26 cellular contexts compared by ENCODE assay signal in the genomic region with DNA sequence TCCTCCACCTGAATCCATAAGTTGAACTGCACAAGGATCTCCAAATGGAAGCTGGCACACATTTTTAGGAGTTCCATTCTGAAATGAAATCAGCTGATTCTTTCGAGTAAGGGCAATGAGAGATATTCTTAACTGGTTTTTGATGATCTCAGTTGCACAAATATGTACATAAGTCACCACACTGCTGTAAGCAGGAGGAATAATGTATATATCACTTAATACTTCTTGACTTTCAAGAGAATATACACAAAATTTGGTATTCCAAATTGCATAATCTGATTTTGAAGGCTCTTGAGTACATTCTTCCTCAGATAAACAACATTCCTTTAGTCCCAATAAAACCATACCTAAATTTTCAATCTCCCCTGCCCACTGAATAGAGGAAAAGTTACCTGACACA. TPM values are rescaled to one million over a fixed set of nuclear protein-coding genes. Genes with fewer than 3 reads are reported as not detected.
DNase-seq lines count a peak whose midpoint lies in the region; ATAC-seq and TF ChIP-seq lines count a peak whose summit lies in the region.
"Had no signal": no experiment of that assay in that cellular context is flagged by ENCODE, and none has a peak within 500 bp of the region (broad histone marks: within the 10 kb centered on the region; RNA-seq: fewer than 3 reads in every experiment).

No MANE protein-coding gene starts in this region.

- no peak overlapping the region for H3K4me3 Mint-ChIP-seq in natural killer cell
- H3K4me3 Mint-ChIP-seq: activated naive CD8-positive, alpha-beta T cell treated with anti-CD3 and anti-CD28 coated beads, Interleukin-2, amount 10 ng/mL, durations not matched to agents 7 days and 5 days; CD8-positive, alpha-beta T cell; central memory CD8-positive, alpha-beta T cell; endodermal cell; memory B cell; naive thymus-derived CD4-positive, alpha-beta T cell had no signal

- no peaks in the 10 kb centered on the region for H3K4me1 Mint-ChIP-seq in natural killer cell
- H3K4me1 Mint-ChIP-seq: central memory CD8-positive, alpha-beta T cell; endodermal cell had no signal

- DNase-seq in EH (ENCODE audit: low read depth) (peak; percentile 71), adipocyte (ENCODE audit: low read depth) (peak; percentile 38), epithelial cell of esophagus (ENCODE audit: low read depth) (peak; percentile 30), pons (ENCODE audit: low spot score) (peak; percentile 15), cortex of kidney (lab: John Stamatoyannopoulos, UW) (no peak), natural killer cell (no peak), lower leg skin (ENCODE audit: low spot score in 2 of 2) (no peak)
- DNase-seq in activated CD4-positive, alpha-beta T cell treated with anti-CD3 and anti-CD28 coated beads, Interleukin-2, amount 50 U/mL, for 4 hours = no peak
- DNase-seq: activated CD4-positive, alpha-beta T cell treated with anti-CD3 and anti-CD28 coated beads for 1 hour; activated naive CD8-positive, alpha-beta T cell treated with anti-CD3 and anti-CD28 coated beads, Interleukin-2, amount 10 ng/mL, durations not matched to agents 7 days and 5 days; CD8-positive, alpha-beta T cell; DMS79; endodermal cell; islet precursor cell; KBM-7; naive thymus-derived CD4-positive, alpha-beta T cell; NCI-H187 treated with DMSO at 0.1 percent for 48 hours; NCI-H446; NK-92 treated with Interleukin-12 subunit alpha and Interleukin-12 subunit beta, amount 100 ng/mL, for 24 hours; small intestine had no signal

- no peak for ATAC-seq in natural killer cell
- ATAC-seq: CD8-positive, alpha-beta T cell; foreskin keratinocyte; naive thymus-derived CD4-positive, alpha-beta T cell had no signal

- no peak for TF ChIP-seq POLR2A in lower leg skin (IDR thresholded peaks at IDR 0.05)

- peaks cover 16% of the 10 kb centered on the region for H3K9me3 ChIP-seq in adipocyte (ENCODE audit: control insufficient read depth, low read length)
- H3K9me3 ChIP-seq: vagina had no signal

- no peaks in the 10 kb centered on the region for H3K27me3 ChIP-seq in adipocyte (replicated peaks; ENCODE audit: control insufficient read depth, insufficient read depth, low read length)
- H3K27me3 ChIP-seq: foreskin keratinocyte, vagina had no signal

- H3K9ac ChIP-seq in adipocyte (ENCODE audit: low read length) = no peak overlapping the region

- no peaks in the 10 kb centered on the region for H3K36me3 ChIP-seq in adipocyte (ENCODE audit: control insufficient read depth, insufficient read depth, low read length, severe bottlenecking)
- H3K36me3 ChIP-seq: vagina had no signal

- TF ChIP-seq CTCF in epithelial cell of esophagus (IDR thresholded peaks at IDR 0.05; ENCODE audit: insufficient read depth, low read depth, low read length, missing control alignments) (no peak), natural killer cell (IDR thresholded peaks at IDR 0.05) (no peak), lower leg skin (IDR thresholded peaks at IDR 0.05) (no peak)

- no peak overlapping the region for H3K27ac Mint-ChIP-seq in natural killer cell
- H3K27ac Mint-ChIP-seq: activated naive CD8-positive, alpha-beta T cell treated with anti-CD3 and anti-CD28 coated beads, Interleukin-2, amount 10 ng/mL, durations not matched to agents 7 days and 5 days; activated T-helper 2 cell treated with anti-CD3 and anti-CD28 coated beads, Interferon-gamma antibody, Interleukin-2, Interleukin-4, amounts not matched to agents 10 μg/mL and 5 μg/mL and 100 μg/mL, durations not matched to agents 14 hours and 24 hours and 36 hours; CD8-positive, alpha-beta T cell; endodermal cell; memory B cell; naive thymus-derived CD4-positive, alpha-beta T cell; progenitor cell of endocrine pancreas had no signal

- H3K4me3 ChIP-seq in adipocyte (ENCODE audit: low read length) (no peak overlapping the region), epithelial cell of esophagus (ENCODE audit: low read length) (no peak overlapping the region), lower leg skin (ENCODE audit: low read depth, poor library complexity, severe bottlenecking) (no peak overlapping the region)
- H3K4me3 ChIP-seq: vagina had no signal

- H3K27me3 Mint-ChIP-seq in natural killer cell (ENCODE audit: low read depth in 2 of 2) = no peaks in the 10 kb centered on the region
- H3K27me3 Mint-ChIP-seq: activated naive CD8-positive, alpha-beta T cell treated with anti-CD3 and anti-CD28 coated beads, Interleukin-2, amount 10 ng/mL, durations not matched to agents 7 days and 5 days; central memory CD8-positive, alpha-beta T cell; memory B cell; naive thymus-derived CD4-positive, alpha-beta T cell; progenitor cell of endocrine pancreas had no signal

- peaks cover 9% of the 10 kb centered on the region for H3K36me3 Mint-ChIP-seq in natural killer cell

- peaks cover 13% of the 10 kb centered on the region for H3K4me1 ChIP-seq in adipocyte (ENCODE audit: control insufficient read depth, insufficient read depth, low read length)
- H3K4me1 ChIP-seq: vagina had no signal

- 69 to 82% methylated on average over 1 of the region's 1 CpG for WGBS in lower leg skin, 2 donors

- intact Hi-C loops in natural killer cell (cut with micrococcal nuclease) = no loop called here
- intact Hi-C loops in lower leg skin (cut with DNase I; ENCODE audit: low total_unique reads) = no loop called here

- H3K9me3 Mint-ChIP-seq in natural killer cell = no peaks in the 10 kb centered on the region
- H3K9me3 Mint-ChIP-seq: CD8-positive, alpha-beta T cell; central memory CD8-positive, alpha-beta T cell had no signal

RNA-seq across cellular contexts. Expression of a gene that starts 8.2 kb away (rescaled TPM):
- total RNA-seq in natural killer cell (1 to 10 TPM; 6.0 to 9.3 (median 7.8) TPM), lower leg skin (1 to 10 TPM in 2 of 4 donors, under 1 TPM in 2; 0.49 to 1.3 (median 1.1) TPM)

RNA-seq across cellular contexts. Expression of a gene that starts 8.6 kb away (rescaled TPM):
- total RNA-seq in natural killer cell (10 to 100 TPM; 10.5 to 18.0 (median 11.2) TPM), lower leg skin (10 to 100 TPM; 17.3 to 41.5 (median 22.5) TPM)

Comparison
In these comparisons a context has a peak if more than half of its experiments do, and no peak if none do; other contexts are left out.
1. DNase-seq: peak in EH (single experiment), adipocyte (single experiment), epithelial cell of esophagus (single experiment) and pons (single experiment); none in cortex of kidney (single experiment), natural killer cell (single experiment), activated CD4-positive, alpha-beta T cell treated with anti-CD3 and anti-CD28 coated beads, Interleukin-2, amount 50 U/mL, for 4 hours (0 of 2) and lower leg skin (0 of 2).